In the genomic region with DNA sequence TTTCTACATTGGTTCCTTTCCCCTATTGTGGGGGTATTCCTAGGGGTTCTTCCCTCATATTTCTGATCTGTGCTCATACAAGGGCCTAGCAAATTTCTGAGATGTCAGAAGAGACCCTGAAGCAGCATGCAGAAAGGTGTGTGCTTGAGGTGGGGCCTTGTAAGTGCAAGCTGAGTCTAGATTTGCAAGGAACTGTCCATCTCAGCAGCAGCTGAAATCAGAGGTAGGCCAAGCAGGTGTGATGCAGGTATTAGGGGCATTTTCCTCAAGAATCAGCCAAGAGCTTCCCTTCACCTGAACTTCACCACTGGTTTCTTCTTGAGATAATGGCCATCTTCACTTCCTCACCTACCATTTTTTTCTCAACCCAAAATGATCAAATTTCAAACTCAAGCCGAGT, we compare ENCODE assay signal across 34 cellular contexts. TPM values are rescaled to one million over a fixed set of nuclear protein-coding genes. Genes with fewer than 3 reads are reported as not detected.
DNase-seq lines count a peak whose midpoint lies in the region; ATAC-seq, FAIRE-seq and TF ChIP-seq lines count a peak whose summit lies in the region.
"Had no signal": no experiment of that assay in that cellular context is flagged by ENCODE, and none has a peak within 500 bp of the region (broad histone marks: within the 10 kb centered on the region; RNA-seq: fewer than 3 reads in every experiment).

No MANE protein-coding gene starts in this region.

- no peak overlapping the region for H3K9ac ChIP-seq in astrocyte (ENCODE audit: low read length)
- H3K9ac ChIP-seq: BLaER1; BLaER1 treated with 17β-estradiol and CSF1 and Interleukin-3, amounts not matched to agents 10 nM and 100 nM had no signal

- no peak for TF ChIP-seq CTCF in HEK293 (tag by site-specific recombination; IDR thresholded peaks at IDR 0.05)
- no peak for TF ChIP-seq CTCF in astrocyte (IDR thresholded peaks at IDR 0.05; ENCODE audit: insufficient read depth, low read depth, low read length)
- no peak for TF ChIP-seq CTCF in nephron progenitor cell (IDR thresholded peaks at IDR 0.05)

- no peak for DNase-seq in astrocyte (ENCODE audit: low read depth)
- no peak for DNase-seq in nephron progenitor cell
- no peak for DNase-seq in HAP-1 (ENCODE audit: low spot score in 2 of 2)
- DNase-seq: 8988T; ACHN; AML-193; BE2C; C1 segment of cervical spinal cord; Caco-2; Calu3; CD4-positive, alpha-beta memory T cell; CD4-positive, alpha-beta T cell; CD4-positive, CD25-positive, alpha-beta regulatory T cell; CD8-positive, alpha-beta memory T cell; CD8-positive, alpha-beta T cell; COR-L47; DMS 273 treated with DMSO at 0.1 percent for 48 hours; DMS153; DMS53; DND-41; EL had no signal

- H3K79me2 ChIP-seq in astrocyte (ENCODE audit: insufficient read depth, low read length): no peaks in the 10 kb centered on the region

- H3K4me2 ChIP-seq in astrocyte (ENCODE audit: low read length): no peak overlapping the region
- H3K4me2 ChIP-seq: A549; BLaER1; BLaER1 treated with 17β-estradiol and CSF1 and Interleukin-3, amounts not matched to agents 10 nM and 100 nM had no signal

- H3K27ac Mint-ChIP-seq in astrocyte (ENCODE audit: unreplicated experiment): no peak overlapping the region
- no peak overlapping the region for H3K27ac Mint-ChIP-seq in nephron progenitor cell
- H3K27ac Mint-ChIP-seq: B cell; CD14-positive monocyte; CD4-positive, alpha-beta memory T cell; CD4-positive, alpha-beta T cell; CD4-positive, CD25-positive, alpha-beta regulatory T cell; CD8-positive, alpha-beta memory T cell; CD8-positive, alpha-beta T cell had no signal

- no peaks in the 10 kb centered on the region for H3K36me3 ChIP-seq in HEK293 (ENCODE audit: control insufficient read depth in 2 of 2, insufficient read depth in 1 of 2, low read length in 2 of 2)
- H3K36me3 ChIP-seq in astrocyte (ENCODE audit: insufficient read depth, low read length): no peaks in the 10 kb centered on the region
- H3K36me3 ChIP-seq in HAP-1 (replicated peaks): no peaks in the 10 kb centered on the region
- H3K36me3 ChIP-seq: BE2C; BLaER1; BLaER1 treated with 17β-estradiol and CSF1 and Interleukin-3, amounts not matched to agents 10 nM and 100 nM had no signal

- no peak overlapping the region for H2AFZ ChIP-seq in astrocyte (ENCODE audit: low read depth, low read length)

- H3K4me3 Mint-ChIP-seq in astrocyte (ENCODE audit: unreplicated experiment) (no peak overlapping the region), nephron progenitor cell (no peak overlapping the region)
- H3K4me3 Mint-ChIP-seq: B cell; CD14-positive monocyte; CD4-positive, alpha-beta memory T cell; CD4-positive, alpha-beta T cell; CD4-positive, CD25-positive, alpha-beta regulatory T cell; CD8-positive, alpha-beta memory T cell; CD8-positive, alpha-beta T cell had no signal

- H3K4me1 ChIP-seq in HEK293 (ENCODE audit: control insufficient read depth, insufficient read depth, low read length): no peaks in the 10 kb centered on the region
- H3K4me1 ChIP-seq in astrocyte (ENCODE audit: insufficient read depth, low read length): no peaks in the 10 kb centered on the region
- no peaks in the 10 kb centered on the region for H3K4me1 ChIP-seq in HAP-1
- H3K4me1 ChIP-seq: BE2C; BLaER1; BLaER1 treated with 17β-estradiol and CSF1 and Interleukin-3, amounts not matched to agents 10 nM and 100 nM; Caco-2 had no signal

- POLR2A ChIA-PET in HEK293 (lab: Yijun Ruan, JAX): no interaction called here

- H3K4me3 ChIP-seq in HEK293 (ENCODE audit: low read depth, low read length): no peak overlapping the region
- H3K4me3 ChIP-seq in astrocyte (ENCODE audit: insufficient read depth, low read depth, low read length): no peak overlapping the region
- no peak overlapping the region for H3K4me3 ChIP-seq in HAP-1
- H3K4me3 ChIP-seq: A549; BLaER1; BLaER1 treated with 17β-estradiol and CSF1 and Interleukin-3, amounts not matched to agents 10 nM and 100 nM had no signal

- FAIRE-seq in astrocyte (lab: Jason Lieb, UNC): peak; percentile 76
- FAIRE-seq: A204.1, A549, D721Med had no signal

- no peak for ATAC-seq in HG03565 (IDR thresholded peaks at IDR 0.05; ENCODE audit: unreplicated experiment)
- ATAC-seq: A549; CD8-positive, alpha-beta T cell had no signal

- H3K4me1 Mint-ChIP-seq in astrocyte (ENCODE audit: low read depth, unreplicated experiment): peaks cover 8% of the 10 kb centered on the region
- no peaks in the 10 kb centered on the region for H3K4me1 Mint-ChIP-seq in nephron progenitor cell
- H3K4me1 Mint-ChIP-seq: B cell; CD14-positive monocyte; CD8-positive, alpha-beta memory T cell had no signal

- H3K9me3 Mint-ChIP-seq in astrocyte (ENCODE audit: unreplicated experiment): no peaks in the 10 kb centered on the region
- peaks cover 18% of the 10 kb centered on the region for H3K9me3 Mint-ChIP-seq in nephron progenitor cell
- H3K9me3 Mint-ChIP-seq: CD4-positive, alpha-beta memory T cell; CD4-positive, alpha-beta T cell; CD8-positive, alpha-beta memory T cell; CD8-positive, alpha-beta T cell had no signal

- H3K36me3 Mint-ChIP-seq in astrocyte (ENCODE audit: low read depth, unreplicated experiment) (no peaks in the 10 kb centered on the region), nephron progenitor cell (ENCODE audit: low read depth) (no peaks in the 10 kb centered on the region)
- H3K36me3 Mint-ChIP-seq: CD14-positive monocyte; CD4-positive, alpha-beta memory T cell; CD8-positive, alpha-beta memory T cell; CD8-positive, alpha-beta T cell had no signal

- no peaks in the 10 kb centered on the region for H4K20me1 ChIP-seq in astrocyte (ENCODE audit: insufficient read depth, low read length)

- H3K27ac ChIP-seq in HEK293 (ENCODE audit: extremely low read depth, low read depth, low read length) (no peak overlapping the region), astrocyte (ENCODE audit: low read depth, low read length) (no peak overlapping the region)
- H3K27ac ChIP-seq: 22Rv1; A549; BLaER1; BLaER1 treated with 17β-estradiol and CSF1 and Interleukin-3, amounts not matched to agents 10 nM and 100 nM; C4-2B had no signal

- H3K9me3 ChIP-seq in HEK293 (ENCODE audit: control insufficient read depth, insufficient read depth, low read depth, low read length): no peaks in the 10 kb centered on the region
- H3K9me3 ChIP-seq in astrocyte (ENCODE audit: insufficient read depth, low read depth, low read length): no peaks in the 10 kb centered on the region
- H3K9me3 ChIP-seq in HAP-1: no peaks in the 10 kb centered on the region
- H3K9me3 ChIP-seq: A549; BE2C; BLaER1; BLaER1 treated with 17β-estradiol and CSF1 and Interleukin-3, amounts not matched to agents 10 nM and 100 nM; Caco-2 had no signal

- H3K27me3 ChIP-seq in astrocyte (ENCODE audit: insufficient read depth, low read length): no peaks in the 10 kb centered on the region
- H3K27me3 ChIP-seq in HAP-1 (ENCODE audit: low read depth): 0 out of 2 replicates have a peak, but pooled peaks cover 3% of the 10 kb centered on the region
- H3K27me3 ChIP-seq: BE2C had no signal

- TF ChIP-seq EP300 in Ishikawa (IDR thresholded peaks at IDR 0.05; ENCODE audit: borderline replicate concordance): no peak

- TF ChIP-seq RAD21 in Ishikawa (IDR thresholded peaks at IDR 0.05; ENCODE audit: low read depth): no peak

- CTCF ChIA-PET in HEK293 (lab: Yijun Ruan, JAX): interaction anchor here (0.8 to 2.2 kb wide), 2 partner anchors 18 to 82 kb away, joined by 3 to 5 read pairs; no protein-coding TSS in a partner anchor

- in situ Hi-C loops in HAP-1 (cut with MboI; ENCODE audit: low sequenced_read_pairs): no loop called here

- no peaks in the 10 kb centered on the region for H3K27me3 Mint-ChIP-seq in astrocyte (ENCODE audit: low read depth, unreplicated experiment)
- H3K27me3 Mint-ChIP-seq in nephron progenitor cell (ENCODE audit: low read depth, poor library complexity): peaks cover 3% of the 10 kb centered on the region
- H3K27me3 Mint-ChIP-seq: CD4-positive, alpha-beta memory T cell; CD4-positive, alpha-beta T cell; CD4-positive, CD25-positive, alpha-beta regulatory T cell; CD8-positive, alpha-beta memory T cell had no signal

TF ChIP-seq in HEK293, 187 proteins besides CTCF, POLR2A, EP300 and RAD21 (continues in another document):
- TF ChIP-seq ZNF211 (tag by site-specific recombination; IDR thresholded peaks at IDR 0.05; ENCODE audit: low read depth) (no peak), ZNF473 (tag by site-specific recombination; IDR thresholded peaks at IDR 0.05) (no peak), BCL11B (tag by site-specific recombination; IDR thresholded peaks at IDR 0.05; ENCODE audit: low read depth) (no peak), ZNF777 (tag by site-specific recombination; IDR thresholded peaks at IDR 0.05; ENCODE audit: borderline replicate concordance) (no peak)

TF ChIP-seq in Ishikawa, 13 proteins besides CTCF, POLR2A, EP300 and RAD21:
- TF ChIP-seq REST (IDR thresholded peaks at IDR 0.05; ENCODE audit: low read depth): peak; percentile 65
- no peak for TF ChIP-seq YY1 (IDR thresholded peaks at IDR 0.05; ENCODE audit: low read depth)

RNA-seq across cellular contexts. Expression of gene ASB9, which starts 45.1 kb away (rescaled TPM):
- 0.27 TPM in 1 of 2 replicates, not detected in the other for total RNA-seq in astrocyte
- total RNA-seq: A673; B cell; CD4-positive, alpha-beta memory T cell; CD4-positive, CD25-positive, alpha-beta regulatory T cell; CD8-positive, alpha-beta T cell had no signal
